ENCODE assay signal across 23 cellular contexts in genomic region chr5:173851595-173852248, GRCh38.
"Had no signal": no experiment of that assay in that cellular context is flagged by ENCODE, and none has a peak within 500 bp of the region (broad histone marks: within the 10 kb centered on the region; RNA-seq: fewer than 3 reads in every experiment).

No MANE protein-coding gene starts in this region.

- H3K9me3 ChIP-seq: pancreas, prostate gland, testis had no signal

- H3K27ac ChIP-seq: foreskin keratinocyte, heart left ventricle, pancreas, prostate gland, spleen, testis, tibial nerve had no signal

- ATAC-seq: foreskin keratinocyte; heart left ventricle; left lobe of liver; naive thymus-derived CD8-positive, alpha-beta T cell; pancreas; sciatic nerve; stimulated activated memory B cell treated with anti-CD40 and anti-IgM and Interleukin-4, amounts not matched to agents 10 μg/mL and 1 μg/mL and 100 μg/mL, for 72 hours; stimulated activated naive CD8-positive, alpha-beta T cell treated with anti-CD3 and anti-CD28 coated beads, Interleukin-15, amount 100 ng/mL, for 72 hours had no signal

- FAIRE-seq: endothelial cell of umbilical vein, pancreas had no signal

- H3K4me3 Mint-ChIP-seq: naive thymus-derived CD8-positive, alpha-beta T cell; neural crest cell; stimulated activated naive CD8-positive, alpha-beta T cell treated with anti-CD3 and anti-CD28 coated beads, Interleukin-15, amount 100 ng/mL, for 72 hours had no signal

- H3K27me3 ChIP-seq: foreskin keratinocyte, heart left ventricle, pancreas, testis, tibial nerve had no signal

- H3K36me3 ChIP-seq: heart left ventricle, pancreas, prostate gland, spleen, tibial nerve had no signal

- H3K27ac Mint-ChIP-seq: stimulated activated memory B cell treated with anti-CD40 and anti-IgM and Interleukin-4, amounts not matched to agents 10 μg/mL and 1 μg/mL and 100 μg/mL, for 72 hours had no signal

- H3K4me3 ChIP-seq: heart left ventricle, pancreas, prostate gland, spleen, testis, tibial nerve had no signal

- H3K4me1 ChIP-seq: foreskin keratinocyte, heart left ventricle, prostate gland, testis, tibial nerve had no signal

- DNase-seq: central memory CD4-positive, alpha-beta T cell; cortex of kidney; foreskin keratinocyte; heart left ventricle; hippocampal formation; mammary epithelial cell; naive thymus-derived CD8-positive, alpha-beta T cell; nucleus accumbens; pancreas; retina; spleen; stimulated activated CD4-positive, alpha-beta T cell treated with anti-CD3 and anti-CD28 coated beads, Interleukin-15, amount 100 ng/mL, for 24 hours; stimulated activated CD4-positive, alpha-beta T cell treated with anti-CD3 and anti-CD28 coated beads, Interleukin-1b, Interleukin-23, amount 100 ng/mL, for 48 hours; stimulated activated CD4-positive, alpha-beta T cell treated with anti-CD3 and anti-CD28 coated beads, Interleukin-4, amount 100 ng/mL, for 24 hours; stimulated activated naive CD8-positive, alpha-beta T cell treated with anti-CD3 and anti-CD28 coated beads, Interleukin-15, amount 100 ng/mL, for 72 hours; testis had no signal

- H3K36me3 Mint-ChIP-seq: stimulated activated memory B cell treated with anti-CD40 and anti-IgM and Interleukin-4, amounts not matched to agents 10 μg/mL and 1 μg/mL and 100 μg/mL, for 72 hours had no signal
